Comparison of ENCODE assay signal across 8 cellular contexts in the genomic region with DNA sequence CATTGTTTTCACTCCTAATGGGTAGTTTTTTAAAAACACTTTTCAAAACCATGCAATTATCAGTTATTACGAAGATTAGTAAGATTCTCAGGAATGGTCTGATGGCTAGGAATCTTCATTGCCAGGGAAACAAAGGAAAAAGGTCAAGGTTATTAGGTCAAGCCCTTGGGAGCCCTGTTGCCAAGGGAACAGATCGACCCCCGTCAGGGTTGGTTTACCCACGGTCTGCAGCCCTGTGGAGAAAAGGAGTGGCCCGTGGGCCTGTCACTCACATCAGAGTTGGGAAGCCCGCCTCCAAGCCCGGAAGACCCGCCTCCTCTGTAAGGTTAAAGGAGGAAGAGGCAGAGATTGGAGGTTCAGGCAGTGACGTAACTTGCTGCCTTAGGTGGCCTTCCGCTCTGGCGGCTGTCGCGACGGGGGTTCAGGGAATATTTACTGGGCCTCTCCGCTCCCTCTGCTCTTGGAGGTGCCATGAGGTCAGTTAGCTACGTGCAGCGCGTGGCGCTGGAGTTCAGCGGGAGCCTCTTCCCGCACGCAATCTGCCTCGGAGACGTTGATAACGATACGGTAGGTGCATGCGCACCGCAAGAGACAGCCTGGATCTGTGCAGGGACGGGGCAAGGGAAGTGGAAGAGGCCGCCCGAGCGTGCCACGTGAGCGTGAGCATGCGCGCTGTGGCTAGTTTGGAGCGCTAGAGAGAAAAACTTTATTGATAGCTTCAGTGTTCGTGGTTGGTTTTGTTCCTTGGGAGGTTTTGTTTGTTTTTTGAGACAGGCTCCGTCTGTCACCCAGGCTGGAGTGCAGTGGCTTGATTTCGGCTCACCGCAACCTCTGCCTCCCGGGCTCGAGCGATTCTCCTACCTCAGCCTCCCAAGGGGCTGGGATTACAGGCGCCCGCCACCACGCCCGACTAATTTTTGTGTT. TPM values are rescaled to one million over a fixed set of nuclear protein-coding genes. Genes with fewer than 3 reads are reported as not detected.
DNase-seq lines count a peak whose midpoint lies in the region; ATAC-seq and TF ChIP-seq lines count a peak whose summit lies in the region.

ITFG2 (plus strand) TSS at position 379 of the 924 bp plus-strand sequence; CDS start at position 472, 93 bp downstream.

- TF ChIP-seq CTCF in GM12873 (IDR thresholded peaks at IDR 0.05; ENCODE audit: insufficient read depth, low read depth, low read length, missing control alignments) (peak; percentile 3), ovary (IDR thresholded peaks at IDR 0.05) (peak in 1 of 3 donors; percentile 21), thyroid gland (IDR thresholded peaks at IDR 0.05) (no peak)

- no peaks in the 10 kb centered on the region for H3K9me3 Mint-ChIP-seq in activated naive CD8-positive, alpha-beta T cell treated with anti-CD3 and anti-CD28 coated beads, Interleukin-2, amount 50 U/mL, for 24 hours

- H3K4me1 ChIP-seq in ovary (ENCODE audit: insufficient read depth), result peaks cover 1% of the 10 kb centered on the region
- H3K4me1 ChIP-seq in thyroid gland, result peaks cover 17 to 23% of the 10 kb centered on the region in 2 donors

- H3K36me3 ChIP-seq in ovary (no peaks in the 10 kb centered on the region), thyroid gland (no peaks in the 10 kb centered on the region)

- H3K27ac ChIP-seq in ovary (peak within 1 kb of the TSS; percentile 54 to 89), thyroid gland (peak within 1 kb of the TSS; percentile 96 to 98 (median 97))

- DNase-seq in NCI-H1417 treated with DMSO at 0.1 percent for 48 hours (lab: John Stamatoyannopoulos, UW) (peak; percentile 100), SW480 (ENCODE audit: low spot score) (peak; percentile 100), Right ventricle myocardium inferior (ENCODE audit: missing footprints) (peak; percentile 100), ovary (peak; percentile 97 to 98 (median 98)), thyroid gland (peak; percentile 99)
- peak; percentile 94 for DNase-seq in activated naive CD8-positive, alpha-beta T cell treated with anti-CD3 and anti-CD28 coated beads, Interleukin-2, amount 50 U/mL, for 24 hours

- peaks cover 21% of the 10 kb centered on the region for H3K36me3 Mint-ChIP-seq in activated naive CD8-positive, alpha-beta T cell treated with anti-CD3 and anti-CD28 coated beads, Interleukin-2, amount 50 U/mL, for 24 hours (ENCODE audit: low read depth)

- peaks cover 36% of the 10 kb centered on the region for H3K4me1 Mint-ChIP-seq in activated naive CD8-positive, alpha-beta T cell treated with anti-CD3 and anti-CD28 coated beads, Interleukin-2, amount 50 U/mL, for 24 hours

- H3K27me3 ChIP-seq in ovary (no peaks in the 10 kb centered on the region), thyroid gland (no peaks in the 10 kb centered on the region)

- intact Hi-C loops in Right ventricle myocardium inferior (cut with DNase I) (loop anchor here (1.0 kb wide), 1 partner anchor 17 kb away; no protein-coding TSS in a partner anchor), ovary (cut with DNase I) (no loop called here), thyroid gland (cut with DNase I) (no loop called here)

- H3K4me3 Mint-ChIP-seq in activated naive CD8-positive, alpha-beta T cell treated with anti-CD3 and anti-CD28 coated beads, Interleukin-2, amount 50 U/mL, for 24 hours, result peak within 1 kb of the TSS; percentile 100

- H3K9me3 ChIP-seq in ovary (no peaks in the 10 kb centered on the region), thyroid gland (no peaks in the 10 kb centered on the region)

- H3K4me3 ChIP-seq in ovary (peak within 1 kb of the TSS; percentile 89), thyroid gland (replicated peaks in 1 of 3) (peak within 1 kb of the TSS; percentile 53 to 88 (median 83))

- WGBS in ovary, 3 donors, result 0 to 1% (median 1%) methylated on average over 48 of the region's 48 CpGs
- 0 to 1% methylated on average over 42 to 46 of the region's 48 CpGs for WGBS in thyroid gland, 2 donors

- TF ChIP-seq EP300 in ovary (IDR thresholded peaks at IDR 0.05), result no peak

- H3K27me3 Mint-ChIP-seq in activated naive CD8-positive, alpha-beta T cell treated with anti-CD3 and anti-CD28 coated beads, Interleukin-2, amount 50 U/mL, for 24 hours, result no peaks in the 10 kb centered on the region

- ATAC-seq in HG02763 (IDR thresholded peaks at IDR 0.05; ENCODE audit: unreplicated experiment), result peak; percentile 96
- ATAC-seq in activated naive CD8-positive, alpha-beta T cell treated with anti-CD3 and anti-CD28 coated beads, Interleukin-2, amount 50 U/mL, for 24 hours, result peak; percentile 97
- peak; percentile 99 for ATAC-seq in Right ventricle myocardium inferior

- TF ChIP-seq POLR2A in ovary (IDR thresholded peaks at IDR 0.05) (peak; percentile 80), thyroid gland (IDR thresholded peaks at IDR 0.05) (peak; percentile 31 to 90)

- H3K27ac Mint-ChIP-seq in activated naive CD8-positive, alpha-beta T cell treated with anti-CD3 and anti-CD28 coated beads, Interleukin-2, amount 50 U/mL, for 24 hours, result peak within 1 kb of the TSS; percentile 100

RNA-seq across cellular contexts. Expression of gene ITFG2, which starts in this region (rescaled TPM):
- total RNA-seq in Right ventricle myocardium inferior, result 11.4 TPM
- 10 to 100 TPM; 25.4 to 57.3 (median 41.1) TPM for total RNA-seq in ovary
- polyA plus RNA-seq in ovary, result 10 to 100 TPM; 33.6 to 66.0 TPM
- 10 to 100 TPM; 40.6 to 87.9 (median 64.7) TPM for total RNA-seq in thyroid gland

Comparison
In these comparisons a context has a peak if more than half of its experiments do, and no peak if none do; other contexts are left out.
1. Peak in every context shown above with its lines: DNase-seq, ATAC-seq, H3K4me3 ChIP-seq and H3K27ac ChIP-seq.